8 cellular contexts compared by ENCODE assay signal in the genomic region with DNA sequence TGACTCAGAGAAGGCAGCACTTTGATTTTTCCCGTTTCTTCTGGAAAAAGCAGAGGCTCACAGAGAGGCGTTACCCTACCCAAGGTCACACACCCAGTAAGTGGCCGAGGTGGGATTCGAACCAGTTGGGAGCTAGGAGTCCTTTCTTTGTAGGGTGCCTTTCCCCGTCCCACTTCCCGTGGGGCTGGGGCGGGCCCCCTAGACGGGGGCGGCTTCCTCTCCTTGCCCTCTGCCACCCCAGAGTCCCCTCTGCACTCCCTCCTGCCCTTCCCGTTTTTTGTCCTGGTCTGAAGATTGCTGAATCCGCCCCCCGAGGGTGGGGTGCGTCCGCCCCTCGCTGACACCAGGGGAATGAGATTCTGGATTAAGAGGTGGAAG. TPM values are rescaled to one million over a fixed set of nuclear protein-coding genes. Genes with fewer than 3 reads are reported as not detected.
A peak's percentile ranks its signal among the peaks of the same experiment; 100 is the strongest.
DNase-seq lines count a peak whose midpoint lies in the region; ATAC-seq and TF ChIP-seq lines count a peak whose summit lies in the region.

No MANE protein-coding gene starts in this region.

- peak overlapping the region; percentile 90 for H3K9ac ChIP-seq in trophoblast cell (ENCODE audit: low read length)

- H3K27me3 ChIP-seq in trophoblast cell (ENCODE audit: insufficient read depth, low read length) = peaks cover 1% of the 10 kb centered on the region

- H3K23ac ChIP-seq in trophoblast cell (ENCODE audit: low read length) = no peak overlapping the region

- peak overlapping the region; percentile 99 for H3K18ac ChIP-seq in trophoblast cell (ENCODE audit: low read length)

- H2AFZ ChIP-seq in trophoblast cell (ENCODE audit: insufficient read depth, low read length, poor library complexity) = peak overlapping the region; percentile 97

- H3K36me3 ChIP-seq in trophoblast cell (ENCODE audit: control insufficient read depth in 1 of 2, insufficient read depth in 2 of 2, low read length in 2 of 2) = peaks cover 5 to 7% of the 10 kb centered on the region in 2 experiments

- H2BK120ac ChIP-seq in trophoblast cell (ENCODE audit: insufficient read depth, low read length, poor library complexity) = no peak overlapping the region

- peak overlapping the region; percentile 39 for H2AK5ac ChIP-seq in trophoblast cell (ENCODE audit: low read length)

- H2BK12ac ChIP-seq in trophoblast cell (ENCODE audit: low read length) = no peak overlapping the region

- peak overlapping the region; percentile 98 for H4K91ac ChIP-seq in trophoblast cell (ENCODE audit: low read depth, low read length)

- peaks cover 1% of the 10 kb centered on the region for H3K9me3 ChIP-seq in trophoblast cell (ENCODE audit: insufficient read depth, low read depth, low read length)

- H3K14ac ChIP-seq in trophoblast cell (ENCODE audit: low read length) = peak overlapping the region; percentile 98

- TF ChIP-seq CTCF in fibroblast of pulmonary artery (IDR thresholded peaks at IDR 0.05; ENCODE audit: low read length, missing control alignments) = no peak

- DNase-seq in activated CD4-positive, alpha-beta T cell treated with anti-CD3 and anti-CD28 coated beads for 48 hours = peak; percentile 50
- no peak for DNase-seq in activated CD4-positive, alpha-beta T cell treated with anti-CD3 and anti-CD28 coated beads for 1 hour
- DNase-seq in activated CD4-positive, alpha-beta T cell treated with anti-CD3 and anti-CD28 coated beads, Interleukin-2, amount 50 U/mL, for 48 hours = peak; percentile 35 to 47
- DNase-seq in fibroblast of pulmonary artery (ENCODE audit: low read depth) = no peak
- no peak for DNase-seq in trophoblast cell
- no peak for DNase-seq in medulla oblongata (ENCODE audit: extremely low spot score)
- DNase-seq in G401 (ENCODE audit: low spot score) = no peak

- ATAC-seq in HG03135 (IDR thresholded peaks at IDR 0.05; ENCODE audit: unreplicated experiment) = no peak

- H3K27ac ChIP-seq in trophoblast cell (ENCODE audit: low read depth, low read length) = no peak overlapping the region

- H3K79me2 ChIP-seq in trophoblast cell (ENCODE audit: control insufficient read depth, insufficient read depth, low read length, poor library complexity) = peaks cover 6% of the 10 kb centered on the region

- peaks cover 8 to 10% of the 10 kb centered on the region in 2 experiments for H3K4me1 ChIP-seq in trophoblast cell (ENCODE audit: control insufficient read depth in 1 of 2, insufficient read depth in 2 of 2, low read length in 2 of 2)

- H4K12ac ChIP-seq in trophoblast cell (ENCODE audit: low read depth, low read length) = peak overlapping the region; percentile 97

- peak overlapping the region; percentile 75 for H3K4me3 ChIP-seq in fibroblast of pulmonary artery (replicated peaks; ENCODE audit: low read depth, low read length)
- H3K4me3 ChIP-seq in trophoblast cell (ENCODE audit: low read depth, low read length) = peak overlapping the region; percentile 91

- no CpG with 5 or more reads among the region's 15 CpGs for WGBS in trophoblast cell (ENCODE audit: extremely low coverage, insufficient coverage, insufficient read length)

- in situ Hi-C loops in G401 (cut with HindIII; ENCODE audit: low sequenced_read_pairs) = no loop called here

- peak overlapping the region; percentile 99 for H3K4me2 ChIP-seq in trophoblast cell (ENCODE audit: low read length)

- peak overlapping the region; percentile 98 for H3K4ac ChIP-seq in trophoblast cell (ENCODE audit: low read depth, low read length)

- H3K79me1 ChIP-seq in trophoblast cell (ENCODE audit: low read length) = peaks cover 10% of the 10 kb centered on the region

- peak overlapping the region; percentile 99 for H4K8ac ChIP-seq in trophoblast cell (ENCODE audit: low read depth, low read length)

- H2BK5ac ChIP-seq in trophoblast cell (ENCODE audit: low read depth, low read length, poor library complexity) = no peak overlapping the region

RNA-seq across cellular contexts. Expression of gene TPCN2, which starts 0.7 kb away (rescaled TPM):
- 5.2 TPM in 2 replicates for polyA plus RNA-seq in trophoblast cell (2013)
- 13.2 and 17.2 TPM in 2 replicates for total RNA-seq in G401 (2014; rRNA removed; shearing (Covaris generic))

RNA-seq across cellular contexts. Expression of gene MRGPRF, which starts 36.4 kb away (rescaled TPM):
- 0.29 and 0.39 TPM in 2 replicates for polyA plus RNA-seq in trophoblast cell (2013)
- 0.18 TPM in 1 of 2 replicates, not detected in the other for total RNA-seq in G401 (2014; rRNA removed; shearing (Covaris generic))

Comparison
In these comparisons a context has a peak if more than half of its experiments do, and no peak if none do; other contexts are left out.
1. DNase-seq: peak in activated CD4-positive, alpha-beta T cell treated with anti-CD3 and anti-CD28 coated beads for 48 hours (single experiment) and activated CD4-positive, alpha-beta T cell treated with anti-CD3 and anti-CD28 coated beads, Interleukin-2, amount 50 U/mL, for 48 hours (2 of 2); none in activated CD4-positive, alpha-beta T cell treated with anti-CD3 and anti-CD28 coated beads for 1 hour (single experiment), fibroblast of pulmonary artery (single experiment), trophoblast cell (0 of 2), medulla oblongata (single experiment) and G401 (single experiment).